21 cellular contexts compared by ENCODE assay signal in genomic region chr10:47190802-47191450, GRCh38.
DNase-seq lines count a peak whose midpoint lies in the region; FAIRE-seq and TF ChIP-seq lines count a peak whose summit lies in the region.
"Had no signal": no experiment of that assay in that cellular context is flagged by ENCODE, and none has a peak within 500 bp of the region (broad histone marks: within the 10 kb centered on the region; RNA-seq: fewer than 3 reads in every experiment).

No MANE protein-coding gene starts in this region.

- H3K4me3 ChIP-seq in LNCaP clone FGC (ENCODE audit: low read depth, low read length), result no peak overlapping the region
- no peak overlapping the region for H3K4me3 ChIP-seq in astrocyte (ENCODE audit: insufficient read depth, low read depth, low read length)
- H3K4me3 ChIP-seq in neural progenitor cell, result no peak overlapping the region
- H3K4me3 ChIP-seq: BLaER1 had no signal

- H3K36me3 ChIP-seq in astrocyte (ENCODE audit: insufficient read depth, low read length) (no peaks in the 10 kb centered on the region), neural progenitor cell (no peaks in the 10 kb centered on the region)
- H3K36me3 ChIP-seq: BLaER1 had no signal

- no peak for FAIRE-seq in astrocyte (lab: Jason Lieb, UNC)
- FAIRE-seq: G401.6, GM12891, GM19239, HepG2, HTR-8/SVneo had no signal

- H3K4me1 Mint-ChIP-seq in astrocyte (ENCODE audit: low read depth, unreplicated experiment) (no peaks in the 10 kb centered on the region), neural progenitor cell (peaks cover 4% of the 10 kb centered on the region)
- H3K4me1 Mint-ChIP-seq: H9 had no signal

- no peak overlapping the region for H3K9ac ChIP-seq in astrocyte (ENCODE audit: low read length)
- no peak overlapping the region for H3K9ac ChIP-seq in neural progenitor cell
- H3K9ac ChIP-seq: BLaER1 had no signal

- H3K36me3 Mint-ChIP-seq in astrocyte (ENCODE audit: low read depth, unreplicated experiment), result no peaks in the 10 kb centered on the region
- H3K36me3 Mint-ChIP-seq in neural progenitor cell, result no peaks in the 10 kb centered on the region
- H3K36me3 Mint-ChIP-seq: CD4-positive, CD25-positive, alpha-beta regulatory T cell had no signal

- H3K9me3 Mint-ChIP-seq in astrocyte (ENCODE audit: unreplicated experiment) (peaks cover 3% of the 10 kb centered on the region), neural progenitor cell (peaks cover 4% of the 10 kb centered on the region)

- H3K4me1 ChIP-seq in astrocyte (ENCODE audit: insufficient read depth, low read length) (no peaks in the 10 kb centered on the region), neural progenitor cell (no peaks in the 10 kb centered on the region)
- H3K4me1 ChIP-seq: BLaER1 had no signal

- H3K27me3 Mint-ChIP-seq in astrocyte (ENCODE audit: low read depth, unreplicated experiment) (peaks cover 44% of the 10 kb centered on the region), neural progenitor cell (ENCODE audit: insufficient read depth, low read depth) (peaks cover 3% of the 10 kb centered on the region)
- H3K27me3 Mint-ChIP-seq: CD4-positive, CD25-positive, alpha-beta regulatory T cell had no signal

- H2AFZ ChIP-seq in astrocyte (ENCODE audit: low read depth, low read length) (peak overlapping the region; percentile 18), neural progenitor cell (replicated peaks) (no peak overlapping the region)

- H3K4me2 ChIP-seq in astrocyte (ENCODE audit: low read length), result no peak overlapping the region
- no peak overlapping the region for H3K4me2 ChIP-seq in neural progenitor cell
- H3K4me2 ChIP-seq: BLaER1 had no signal

- H3K27ac ChIP-seq in astrocyte (ENCODE audit: low read depth, low read length) (no peak overlapping the region), neural progenitor cell (no peak overlapping the region)
- H3K27ac ChIP-seq: 22Rv1, BLaER1 had no signal

- H3F3A ChIP-seq in neural progenitor cell (ENCODE audit: low read depth), result no peaks in the 10 kb centered on the region

- no peak for TF ChIP-seq CTCF in LNCaP clone FGC (IDR thresholded peaks at IDR 0.05; ENCODE audit: control insufficient read depth, extremely low read depth, insufficient read depth)
- no peak for TF ChIP-seq CTCF in astrocyte (IDR thresholded peaks at IDR 0.05; ENCODE audit: insufficient read depth, low read depth, low read length)
- TF ChIP-seq CTCF in neural progenitor cell (IDR thresholded peaks at IDR 0.05), result no peak

- H3K9me3 ChIP-seq in astrocyte (ENCODE audit: insufficient read depth, low read depth, low read length), result no peaks in the 10 kb centered on the region
- no peaks in the 10 kb centered on the region for H3K9me3 ChIP-seq in neural progenitor cell (ENCODE audit: low read depth)
- H3K9me3 ChIP-seq: BLaER1 had no signal

- H3K27me3 ChIP-seq in astrocyte (ENCODE audit: insufficient read depth, low read length) (no peaks in the 10 kb centered on the region), neural progenitor cell (no peaks in the 10 kb centered on the region)
- H3K27me3 ChIP-seq: BLaER1 had no signal

- DNase-seq in DMS53 (lab: John Stamatoyannopoulos, UW) (peak; percentile 67), DMS53 treated with DMSO at 0.1 percent for 48 hours (lab: John Stamatoyannopoulos, UW; ENCODE audit: unreplicated experiment) (no peak), LNCaP clone FGC (ENCODE audit: low read depth) (peak; percentile 8), astrocyte (ENCODE audit: low read depth) (no peak), NCI-H2029 treated with DMSO at 0.1 percent for 48 hours (lab: John Stamatoyannopoulos, UW) (no peak), neural progenitor cell (ENCODE audit: low spot score) (no peak), Kasumi-1 (lab: John Stamatoyannopoulos, UW) (no peak)
- DNase-seq: AML-193; Calu3; CD4-positive, CD25-positive, alpha-beta regulatory T cell; DMS 273 treated with DMSO at 0.1 percent for 48 hours; EL; GOT3; H9 had no signal

- H4K20me1 ChIP-seq in astrocyte (ENCODE audit: insufficient read depth, low read length) (no peaks in the 10 kb centered on the region), neural progenitor cell (ENCODE audit: low read depth) (no peaks in the 10 kb centered on the region)
- H4K20me1 ChIP-seq: BLaER1 had no signal

- H3K27ac Mint-ChIP-seq in astrocyte (ENCODE audit: unreplicated experiment), result no peak overlapping the region
- H3K27ac Mint-ChIP-seq in neural progenitor cell, result no peak overlapping the region
- H3K27ac Mint-ChIP-seq: CD4-positive, CD25-positive, alpha-beta regulatory T cell had no signal

- H3K4me3 Mint-ChIP-seq in astrocyte (ENCODE audit: unreplicated experiment) (no peak overlapping the region), neural progenitor cell (no peak overlapping the region)
- H3K4me3 Mint-ChIP-seq: CD4-positive, CD25-positive, alpha-beta regulatory T cell; H9 had no signal

- H3K79me2 ChIP-seq in astrocyte (ENCODE audit: insufficient read depth, low read length) (no peaks in the 10 kb centered on the region), neural progenitor cell (ENCODE audit: low read depth) (no peaks in the 10 kb centered on the region)

Comparison
In these comparisons a context has a peak if more than half of its experiments do, and no peak if none do; other contexts are left out.
1. DNase-seq: peak in DMS53 (single experiment) and LNCaP clone FGC (single experiment); none in DMS53 treated with DMSO at 0.1 percent for 48 hours (single experiment), astrocyte (single experiment), NCI-H2029 treated with DMSO at 0.1 percent for 48 hours (single experiment), neural progenitor cell (single experiment) and Kasumi-1 (0 of 2).